In genomic region chr6:112735129-112735528, GRCh38 we compare ENCODE assay signal across 8 cellular contexts.
"Had no signal": no experiment of that assay in that cellular context is flagged by ENCODE, and none has a peak within 500 bp of the region (broad histone marks: within the 10 kb centered on the region; RNA-seq: fewer than 3 reads in every experiment).

No MANE protein-coding gene starts in this region.

- H3K4me1 ChIP-seq: HAP-1 had no signal

- H3K9me3 ChIP-seq: HAP-1 had no signal

- DNase-seq: H7, Karpas-422, KBM-7 had no signal

- H3K4me3 ChIP-seq: GM23338, HAP-1 had no signal

- H3K36me3 ChIP-seq: HAP-1 had no signal

- H3K9ac ChIP-seq: KMS-11 had no signal

- ATAC-seq: GM23338, HCT116 had no signal

- H3K27ac ChIP-seq: KMS-11 had no signal

- H3K4me2 ChIP-seq: GM23338, KMS-11 had no signal

- H2AFZ ChIP-seq: GM23338 had no signal

- FAIRE-seq: HTR-8/SVneo had no signal
